In the genomic region with DNA sequence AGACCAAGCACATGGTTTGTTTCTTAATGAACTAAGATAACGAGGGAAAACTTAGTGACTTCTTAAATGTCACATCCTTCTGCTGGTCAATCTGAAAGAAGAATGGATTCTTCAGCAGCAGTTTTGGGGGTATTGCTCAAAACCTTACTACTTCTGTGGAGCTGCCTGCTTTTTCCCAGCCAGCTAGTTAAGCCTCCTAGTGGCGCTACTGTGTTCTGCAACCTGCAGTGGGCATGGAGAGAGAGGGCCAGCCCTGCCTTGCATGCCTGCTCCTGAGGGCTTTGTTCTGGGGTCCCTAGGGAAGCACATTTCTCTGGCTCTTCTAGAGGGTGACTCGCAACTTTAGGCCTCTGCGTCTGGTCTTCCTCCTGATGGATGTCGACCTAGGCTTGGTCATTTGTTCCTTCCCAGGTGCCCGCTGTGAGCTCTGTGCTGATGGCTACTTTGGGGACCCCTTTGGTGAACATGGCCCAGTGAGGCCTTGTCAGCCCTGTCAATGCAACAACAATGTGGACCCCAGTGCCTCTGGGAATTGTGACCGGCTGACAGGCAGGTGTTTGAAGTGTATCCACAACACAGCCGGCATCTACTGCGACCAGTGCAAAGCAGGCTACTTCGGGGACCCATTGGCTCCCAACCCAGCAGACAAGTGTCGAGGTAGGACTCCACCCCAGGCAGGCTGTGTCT, we compare ENCODE assay signal across 9 cellular contexts. TPM values are rescaled to one million over a fixed set of nuclear protein-coding genes. Genes with fewer than 3 reads are reported as not detected.
DNase-seq lines count a peak whose midpoint lies in the region; ATAC-seq and TF ChIP-seq lines count a peak whose summit lies in the region.
"Had no signal": no experiment of that assay in that cellular context is flagged by ENCODE, and none has a peak within 500 bp of the region (broad histone marks: within the 10 kb centered on the region; RNA-seq: fewer than 3 reads in every experiment).

No MANE protein-coding gene starts in this region.

- no peak overlapping the region for H3K4me3 Mint-ChIP-seq in activated naive CD8-positive, alpha-beta T cell treated with anti-CD3 and anti-CD28 coated beads, Interleukin-2, amount 50 U/mL, for 24 hours
- H3K4me3 Mint-ChIP-seq in T-helper 17 cell, result no peak overlapping the region
- H3K4me3 Mint-ChIP-seq: CD8-positive, alpha-beta memory T cell had no signal

- no peak overlapping the region for H2AFZ ChIP-seq in hepatocyte

- H3K27ac ChIP-seq in hepatocyte, result peak overlapping the region; percentile 79

- H3K9me2 ChIP-seq in hepatocyte (replicated peaks; ENCODE audit: insufficient read depth), result no peaks in the 10 kb centered on the region

- no peaks in the 10 kb centered on the region for H3K27me3 ChIP-seq in hepatocyte

- peaks cover 2% of the 10 kb centered on the region for H3K27me3 Mint-ChIP-seq in activated naive CD8-positive, alpha-beta T cell treated with anti-CD3 and anti-CD28 coated beads, Interleukin-2, amount 50 U/mL, for 24 hours
- peaks cover 14% of the 10 kb centered on the region for H3K27me3 Mint-ChIP-seq in T-helper 17 cell

- no peaks in the 10 kb centered on the region for H3K36me3 Mint-ChIP-seq in activated naive CD8-positive, alpha-beta T cell treated with anti-CD3 and anti-CD28 coated beads, Interleukin-2, amount 50 U/mL, for 24 hours (ENCODE audit: low read depth)
- peaks cover 2% of the 10 kb centered on the region for H3K36me3 Mint-ChIP-seq in T-helper 17 cell (ENCODE audit: low read depth)
- H3K36me3 Mint-ChIP-seq: CD8-positive, alpha-beta memory T cell had no signal

- H3K9me3 Mint-ChIP-seq in activated naive CD8-positive, alpha-beta T cell treated with anti-CD3 and anti-CD28 coated beads, Interleukin-2, amount 50 U/mL, for 24 hours, result no peaks in the 10 kb centered on the region
- H3K9me3 Mint-ChIP-seq: CD8-positive, alpha-beta memory T cell had no signal

- H3K4me1 Mint-ChIP-seq in activated naive CD8-positive, alpha-beta T cell treated with anti-CD3 and anti-CD28 coated beads, Interleukin-2, amount 50 U/mL, for 24 hours, result peaks cover 6% of the 10 kb centered on the region
- H3K4me1 Mint-ChIP-seq in T-helper 17 cell, result peaks cover 4% of the 10 kb centered on the region
- H3K4me1 Mint-ChIP-seq: CD8-positive, alpha-beta memory T cell had no signal

- peaks cover 3% of the 10 kb centered on the region for H3K4me1 ChIP-seq in hepatocyte (ENCODE audit: insufficient read depth)

- no peak overlapping the region for H3K4me3 ChIP-seq in hepatocyte

- no peaks in the 10 kb centered on the region for H3K36me3 ChIP-seq in hepatocyte (replicated peaks; ENCODE audit: insufficient read depth, low read depth)

- no peaks in the 10 kb centered on the region for H3K79me2 ChIP-seq in hepatocyte

- DNase-seq in NCI-H2107 treated with DMSO at 0.1 percent for 48 hours (lab: John Stamatoyannopoulos, UW; ENCODE audit: unreplicated experiment) (peak; percentile 56), NCI-H2107 (lab: John Stamatoyannopoulos, UW) (no peak), H4 (ENCODE audit: low spot score) (peak; percentile 36), NCI-H460 (ENCODE audit: extremely low read depth, low read depth) (peak; percentile 67), hepatocyte (ENCODE audit: low spot score) (peak; percentile 60), T-helper 17 cell (no peak)
- DNase-seq in activated naive CD8-positive, alpha-beta T cell treated with anti-CD3 and anti-CD28 coated beads, Interleukin-2, amount 50 U/mL, for 24 hours, result peak; percentile 48
- DNase-seq in stimulated activated CD4-positive, alpha-beta T cell treated with anti-CD3 and anti-CD28 coated beads, Interleukin-4, amount 100 ng/mL, for 24 hours, result peak; percentile 24

- 79% methylated on average over 11 of the region's 11 CpGs for WGBS in hepatocyte (ENCODE audit: low lambda C conversion rate, missing lambda C conversion rate)

- no peak overlapping the region for H3K4me2 ChIP-seq in hepatocyte

- no peaks in the 10 kb centered on the region for H3K9me3 ChIP-seq in hepatocyte (ENCODE audit: low read depth)
- H3K9me3 ChIP-seq in T-helper 17 cell (ENCODE audit: control insufficient read depth, low read length, poor library complexity, severe bottlenecking), result no peaks in the 10 kb centered on the region

- no peaks in the 10 kb centered on the region for H4K20me1 ChIP-seq in hepatocyte (ENCODE audit: insufficient read depth, poor library complexity, severe bottlenecking)

- TF ChIP-seq CTCF in hepatocyte (IDR thresholded peaks at IDR 0.05; ENCODE audit: poor library complexity), result peak; percentile 52

- no peak overlapping the region for H3K27ac Mint-ChIP-seq in activated naive CD8-positive, alpha-beta T cell treated with anti-CD3 and anti-CD28 coated beads, Interleukin-2, amount 50 U/mL, for 24 hours
- no peak overlapping the region for H3K27ac Mint-ChIP-seq in T-helper 17 cell
- H3K27ac Mint-ChIP-seq: CD8-positive, alpha-beta memory T cell had no signal

- ATAC-seq in activated naive CD8-positive, alpha-beta T cell treated with anti-CD3 and anti-CD28 coated beads, Interleukin-2, amount 50 U/mL, for 24 hours, result peak; percentile 57
- no peak for ATAC-seq in T-helper 17 cell

RNA-seq across cellular contexts. Expression of a gene that starts 42.0 kb away (rescaled TPM):
- total RNA-seq in H4 (2014; rRNA removed; shearing (Covaris generic)), result 0.10 TPM in 1 of 2 replicates, not detected in the other
- 2.1 and 3.2 TPM in 2 replicates for total RNA-seq in NCI-H460 (2014; rRNA removed; shearing (Covaris generic))
- polyA plus RNA-seq in NCI-H460 (2014; cell fraction: nucleus; rRNA removed), result 5.2 and 9.0 TPM in 2 replicates
- 73.5 and 76.3 TPM in 2 replicates for total RNA-seq in hepatocyte
- polyA plus RNA-seq in hepatocyte, result 32.9 and 45.3 TPM in 2 replicates
- not detected for total RNA-seq in T-helper 17 cell
- total RNA-seq: CD8-positive, alpha-beta memory T cell had no signal
- polyA plus RNA-seq: CD8-positive, alpha-beta memory T cell had no signal

Comparison
In these comparisons a context has a peak if more than half of its experiments do, and no peak if none do; other contexts are left out.
1. DNase-seq: peak in NCI-H2107 treated with DMSO at 0.1 percent for 48 hours (single experiment), H4 (single experiment), NCI-H460 (single experiment), activated naive CD8-positive, alpha-beta T cell treated with anti-CD3 and anti-CD28 coated beads, Interleukin-2, amount 50 U/mL, for 24 hours (single experiment), hepatocyte (single experiment) and stimulated activated CD4-positive, alpha-beta T cell treated with anti-CD3 and anti-CD28 coated beads, Interleukin-4, amount 100 ng/mL, for 24 hours (single experiment); none in NCI-H2107 (single experiment) and T-helper 17 cell (0 of 3).
2. RNA of a gene that starts 42.0 kb away (total RNA-seq): 73.5 to 76.3 TPM in hepatocyte; 2.1 to 3.2 TPM in NCI-H460, 0.10 TPM in H4 and not detected in T-helper 17 cell; every median in the first group is over 10 times any median in the second.